1 cellular context compared by ENCODE assay signal in genomic region chr6:157274471-157275226, GRCh38.
TF ChIP-seq lines count a peak whose summit lies in the region.

No MANE protein-coding gene starts in this region.

TF ChIP-seq in WTC11, 78 proteins besides CTCF, POLR2A, EP300 and RAD21 (continued from another document):
- TF ChIP-seq E2F1 (CRISPR knock-in tag; IDR thresholded peaks at IDR 0.05), result peak; percentile 29; the same call in 1 of the 2 replicates
- TF ChIP-seq PRDM15 (CRISPR knock-in tag; IDR thresholded peaks at IDR 0.05), result no peak
- TF ChIP-seq ZNF281 (CRISPR knock-in tag; IDR thresholded peaks at IDR 0.05), result no peak
- TF ChIP-seq NFYB (CRISPR knock-in tag; conservative IDR thresholded peaks at IDR 0.05; ENCODE audit: low read depth), result 0 out of 2 replicates have a peak, but pooled peaks have one; percentile 28
